ENCODE assay signal across 29 cellular contexts in genomic region chr9:126116351-126117157, GRCh38.
DNase-seq lines count a peak whose midpoint lies in the region; ATAC-seq and TF ChIP-seq lines count a peak whose summit lies in the region.
"Had no signal": no experiment of that assay in that cellular context is flagged by ENCODE, and none has a peak within 500 bp of the region (broad histone marks: within the 10 kb centered on the region; RNA-seq: fewer than 3 reads in every experiment).

No MANE protein-coding gene starts in this region.

- H3K27me3 Mint-ChIP-seq in osteocyte (ENCODE audit: unreplicated experiment), result peaks cover 30% of the 10 kb centered on the region

- no peaks in the 10 kb centered on the region for H3K36me3 Mint-ChIP-seq in osteocyte (ENCODE audit: unreplicated experiment)
- H3K36me3 Mint-ChIP-seq: mesothelial cell of epicardium had no signal

- no peaks in the 10 kb centered on the region for H3K9me3 Mint-ChIP-seq in osteocyte (ENCODE audit: unreplicated experiment)
- H3K9me3 Mint-ChIP-seq: activated naive CD8-positive, alpha-beta T cell treated with anti-CD3 and anti-CD28 coated beads, Interleukin-2, amount 50 U/mL, for 24 hours; central memory CD8-positive, alpha-beta T cell; mesothelial cell of epicardium had no signal

- TF ChIP-seq CTCF in coronary artery (IDR thresholded peaks at IDR 0.05) (no peak), osteocyte (IDR thresholded peaks at IDR 0.05) (no peak)

- no peaks in the 10 kb centered on the region for H3K4me1 Mint-ChIP-seq in osteocyte (ENCODE audit: unreplicated experiment)
- H3K4me1 Mint-ChIP-seq: activated naive CD8-positive, alpha-beta T cell treated with anti-CD3 and anti-CD28 coated beads, Interleukin-2, amount 50 U/mL, for 24 hours; central memory CD8-positive, alpha-beta T cell; mesothelial cell of epicardium; naive B cell had no signal

- H3K27ac ChIP-seq in coronary artery, result no peak overlapping the region
- H3K27ac ChIP-seq: C4-2B, gastroesophageal sphincter had no signal

- DNase-seq in AG20443 (ENCODE audit: low spot score), result peak; percentile 4
- peak; percentile 6 for DNase-seq in ELF-1 (ENCODE audit: low read depth, low spot score)
- DNase-seq in coronary artery (ENCODE audit: low spot score), result peak; percentile 36
- DNase-seq in osteocyte (ENCODE audit: extremely low spot score, unreplicated experiment), result peak; percentile 62
- no peak for DNase-seq in stimulated activated naive CD4-positive, alpha-beta T cell (lab: John Stamatoyannopoulos, UW)
- DNase-seq: activated CD4-positive, alpha-beta T cell treated with anti-CD3 and anti-CD28 coated beads, Interleukin-2, amount 50 U/mL, for 48 hours; activated gamma-delta T cell; activated naive CD8-positive, alpha-beta T cell treated with anti-CD3 and anti-CD28 coated beads, Interleukin-2, amount 50 U/mL, for 24 hours; Caco-2; dermis blood vessel endothelial cell; DND-41; KG1; left ventricle myocardium superior; naive B cell; NCI-H1436; NCI-H2081 treated with DMSO at 0.1 percent for 48 hours; nucleus accumbens; SHP77; stimulated activated CD4-positive, alpha-beta T cell treated with anti-CD3 and anti-CD28 coated beads, Interleukin-2, amount 100 ng/mL, for 24 hours; T-helper 1 cell; trophoblast cell had no signal

- H3K4me3 ChIP-seq in coronary artery, result no peak overlapping the region
- H3K4me3 ChIP-seq: gastroesophageal sphincter, smooth muscle cell had no signal

- H3K4me3 Mint-ChIP-seq in osteocyte (ENCODE audit: unreplicated experiment), result no peak overlapping the region
- H3K4me3 Mint-ChIP-seq: activated naive CD8-positive, alpha-beta T cell treated with anti-CD3 and anti-CD28 coated beads, Interleukin-2, amount 50 U/mL, for 24 hours; central memory CD8-positive, alpha-beta T cell; mesothelial cell of epicardium; naive B cell had no signal

- no peak overlapping the region for H3K27ac Mint-ChIP-seq in osteocyte (ENCODE audit: unreplicated experiment)
- H3K27ac Mint-ChIP-seq: activated naive CD8-positive, alpha-beta T cell treated with anti-CD3 and anti-CD28 coated beads, Interleukin-2, amount 50 U/mL, for 24 hours; mesothelial cell of epicardium; naive B cell had no signal

- ATAC-seq in GM21390 (IDR thresholded peaks at IDR 0.05; ENCODE audit: unreplicated experiment) (no peak), HG02642 (IDR thresholded peaks at IDR 0.05; ENCODE audit: poor library complexity, unreplicated experiment) (no peak)
- ATAC-seq: activated naive CD8-positive, alpha-beta T cell treated with anti-CD3 and anti-CD28 coated beads, Interleukin-2, amount 50 U/mL, for 24 hours; gastroesophageal sphincter; left ventricle myocardium superior; Panc1 had no signal

Comparison
In these comparisons a context has a peak if more than half of its experiments do, and no peak if none do; other contexts are left out.
1. DNase-seq: peak in AG20443 (single experiment), ELF-1 (single experiment), coronary artery (single experiment) and osteocyte (single experiment); none in stimulated activated naive CD4-positive, alpha-beta T cell (0 of 6).